In the genomic region with DNA sequence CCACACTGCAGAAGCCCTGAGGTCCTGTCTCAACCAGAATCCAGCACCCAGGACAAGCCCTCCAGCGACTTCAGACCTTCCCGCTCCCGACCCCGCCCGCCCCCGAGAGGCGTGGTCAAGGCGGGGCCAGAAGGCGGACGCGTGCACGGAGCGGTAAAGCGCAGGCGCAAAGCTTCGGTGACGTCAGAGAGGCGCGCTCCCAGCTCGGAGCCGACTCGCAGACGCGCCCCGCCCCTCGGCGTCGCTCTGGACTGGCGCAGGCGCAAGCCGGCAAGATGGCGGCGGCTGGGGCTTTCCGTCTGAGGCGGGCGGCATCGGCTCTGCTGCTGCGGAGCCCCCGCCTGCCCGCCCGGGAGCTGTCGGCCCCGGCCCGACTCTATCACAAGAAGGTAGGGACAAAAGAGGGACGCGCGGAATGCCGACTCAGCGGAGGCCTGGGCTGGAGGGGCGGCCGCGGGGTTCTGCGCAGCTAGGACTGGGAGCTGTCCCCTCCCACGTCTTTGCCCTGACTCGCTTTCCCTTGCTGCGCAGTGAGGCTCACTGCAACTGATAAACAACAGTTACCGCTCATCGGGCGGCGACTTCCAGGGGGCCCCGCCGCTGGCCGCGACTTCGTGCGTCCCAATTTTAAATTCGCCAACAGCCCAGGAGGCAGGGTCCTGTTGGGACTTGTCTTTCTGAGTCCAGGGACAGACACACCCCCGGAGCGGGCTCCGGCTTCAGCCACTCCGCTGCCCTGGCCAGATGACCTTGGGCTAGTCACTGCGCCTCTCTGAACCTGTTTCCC, we compare ENCODE assay signal across 1 cellular context.
TF ChIP-seq lines count a peak whose summit lies in the region.

A gene (plus strand): TSS at position 249 of the 787 bp plus-strand sequence. CDS start 27 bp downstream, at position 276.

TF ChIP-seq in GM12878, 131 proteins besides CTCF, POLR2A, EP300 and RAD21 (continued from another document):
- TF ChIP-seq BHLHE40 (IDR thresholded peaks at IDR 0.05; ENCODE audit: borderline replicate concordance in 1 of 2, low read depth in 2 of 2, low read length in 1 of 2) (peak; percentile 90 to 97), CHD2 (IDR thresholded peaks at IDR 0.05; ENCODE audit: borderline replicate concordance, low read depth, low read length) (no peak), SUZ12 (IDR thresholded peaks at IDR 0.05; ENCODE audit: unreplicated experiment) (no peak), HDGF (IDR thresholded peaks at IDR 0.05) (peak; percentile 56), JUNB (IDR thresholded peaks at IDR 0.05) (no peak), KAT2A (conservative IDR thresholded peaks at IDR 0.05; ENCODE audit: control insufficient read depth, low read depth, low read length) (no peak), SPI1 (IDR thresholded peaks at IDR 0.05; ENCODE audit: borderline replicate concordance, insufficient read depth, low read depth, low read length) (no peak), ATF7 (IDR thresholded peaks at IDR 0.05; ENCODE audit: low read depth) (peak; percentile 88), SREBF2 (IDR thresholded peaks at IDR 0.05; ENCODE audit: low read length) (no peak), SP1 (IDR thresholded peaks at IDR 0.05; ENCODE audit: low read depth, low read length) (peak; percentile 75), HCFC1 (IDR thresholded peaks at IDR 0.05; ENCODE audit: low read length) (peak; percentile 65), ZBED1 (IDR thresholded peaks at IDR 0.05; ENCODE audit: borderline replicate concordance) (no peak), LARP7 (IDR thresholded peaks at IDR 0.05) (peak; percentile 96), ESRRA (IDR thresholded peaks at IDR 0.05; ENCODE audit: low read length) (0 out of 2 replicates have a peak, but pooled peaks have one; percentile 27), IKZF2 (IDR thresholded peaks at IDR 0.05) (no peak), CHD4 (IDR thresholded peaks at IDR 0.05) (no peak), CREB1 (IDR thresholded peaks at IDR 0.05; ENCODE audit: low read depth) (no peak), POU2F2 (IDR thresholded peaks at IDR 0.05; ENCODE audit: borderline replicate concordance, low read depth, low read length) (peak; percentile 50; the same call in 1 of the 3 replicates)
- TF ChIP-seq, protein P1, sequence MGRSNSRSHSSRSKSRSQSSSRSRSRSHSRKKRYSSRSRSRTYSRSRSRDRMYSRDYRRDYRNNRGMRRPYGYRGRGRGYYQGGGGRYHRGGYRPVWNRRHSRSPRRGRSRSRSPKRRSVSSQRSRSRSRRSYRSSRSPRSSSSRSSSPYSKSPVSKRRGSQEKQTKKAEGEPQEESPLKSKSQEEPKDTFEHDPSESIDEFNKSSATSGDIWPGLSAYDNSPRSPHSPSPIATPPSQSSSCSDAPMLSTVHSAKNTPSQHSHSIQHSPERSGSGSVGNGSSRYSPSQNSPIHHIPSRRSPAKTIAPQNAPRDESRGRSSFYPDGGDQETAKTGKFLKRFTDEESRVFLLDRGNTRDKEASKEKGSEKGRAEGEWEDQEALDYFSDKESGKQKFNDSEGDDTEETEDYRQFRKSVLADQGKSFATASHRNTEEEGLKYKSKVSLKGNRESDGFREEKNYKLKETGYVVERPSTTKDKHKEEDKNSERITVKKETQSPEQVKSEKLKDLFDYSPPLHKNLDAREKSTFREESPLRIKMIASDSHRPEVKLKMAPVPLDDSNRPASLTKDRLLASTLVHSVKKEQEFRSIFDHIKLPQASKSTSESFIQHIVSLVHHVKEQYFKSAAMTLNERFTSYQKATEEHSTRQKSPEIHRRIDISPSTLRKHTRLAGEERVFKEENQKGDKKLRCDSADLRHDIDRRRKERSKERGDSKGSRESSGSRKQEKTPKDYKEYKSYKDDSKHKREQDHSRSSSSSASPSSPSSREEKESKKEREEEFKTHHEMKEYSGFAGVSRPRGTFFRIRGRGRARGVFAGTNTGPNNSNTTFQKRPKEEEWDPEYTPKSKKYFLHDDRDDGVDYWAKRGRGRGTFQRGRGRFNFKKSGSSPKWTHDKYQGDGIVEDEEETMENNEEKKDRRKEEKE (IDR thresholded peaks at IDR 0.05), result no peak
- TF ChIP-seq, protein P2, sequence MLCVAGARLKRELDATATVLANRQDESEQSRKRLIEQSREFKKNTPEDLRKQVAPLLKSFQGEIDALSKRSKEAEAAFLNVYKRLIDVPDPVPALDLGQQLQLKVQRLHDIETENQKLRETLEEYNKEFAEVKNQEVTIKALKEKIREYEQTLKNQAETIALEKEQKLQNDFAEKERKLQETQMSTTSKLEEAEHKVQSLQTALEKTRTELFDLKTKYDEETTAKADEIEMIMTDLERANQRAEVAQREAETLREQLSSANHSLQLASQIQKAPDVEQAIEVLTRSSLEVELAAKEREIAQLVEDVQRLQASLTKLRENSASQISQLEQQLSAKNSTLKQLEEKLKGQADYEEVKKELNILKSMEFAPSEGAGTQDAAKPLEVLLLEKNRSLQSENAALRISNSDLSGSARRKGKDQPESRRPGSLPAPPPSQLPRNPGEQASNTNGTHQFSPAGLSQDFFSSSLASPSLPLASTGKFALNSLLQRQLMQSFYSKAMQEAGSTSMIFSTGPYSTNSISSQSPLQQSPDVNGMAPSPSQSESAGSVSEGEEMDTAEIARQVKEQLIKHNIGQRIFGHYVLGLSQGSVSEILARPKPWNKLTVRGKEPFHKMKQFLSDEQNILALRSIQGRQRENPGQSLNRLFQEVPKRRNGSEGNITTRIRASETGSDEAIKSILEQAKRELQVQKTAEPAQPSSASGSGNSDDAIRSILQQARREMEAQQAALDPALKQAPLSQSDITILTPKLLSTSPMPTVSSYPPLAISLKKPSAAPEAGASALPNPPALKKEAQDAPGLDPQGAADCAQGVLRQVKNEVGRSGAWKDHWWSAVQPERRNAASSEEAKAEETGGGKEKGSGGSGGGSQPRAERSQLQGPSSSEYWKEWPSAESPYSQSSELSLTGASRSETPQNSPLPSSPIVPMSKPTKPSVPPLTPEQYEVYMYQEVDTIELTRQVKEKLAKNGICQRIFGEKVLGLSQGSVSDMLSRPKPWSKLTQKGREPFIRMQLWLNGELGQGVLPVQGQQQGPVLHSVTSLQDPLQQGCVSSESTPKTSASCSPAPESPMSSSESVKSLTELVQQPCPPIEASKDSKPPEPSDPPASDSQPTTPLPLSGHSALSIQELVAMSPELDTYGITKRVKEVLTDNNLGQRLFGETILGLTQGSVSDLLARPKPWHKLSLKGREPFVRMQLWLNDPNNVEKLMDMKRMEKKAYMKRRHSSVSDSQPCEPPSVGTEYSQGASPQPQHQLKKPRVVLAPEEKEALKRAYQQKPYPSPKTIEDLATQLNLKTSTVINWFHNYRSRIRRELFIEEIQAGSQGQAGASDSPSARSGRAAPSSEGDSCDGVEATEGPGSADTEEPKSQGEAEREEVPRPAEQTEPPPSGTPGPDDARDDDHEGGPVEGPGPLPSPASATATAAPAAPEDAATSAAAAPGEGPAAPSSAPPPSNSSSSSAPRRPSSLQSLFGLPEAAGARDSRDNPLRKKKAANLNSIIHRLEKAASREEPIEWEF (IDR thresholded peaks at IDR 0.05; ENCODE audit: insufficient replicate concordance, low read depth, low read length), result no peak
- TF ChIP-seq, protein P3, sequence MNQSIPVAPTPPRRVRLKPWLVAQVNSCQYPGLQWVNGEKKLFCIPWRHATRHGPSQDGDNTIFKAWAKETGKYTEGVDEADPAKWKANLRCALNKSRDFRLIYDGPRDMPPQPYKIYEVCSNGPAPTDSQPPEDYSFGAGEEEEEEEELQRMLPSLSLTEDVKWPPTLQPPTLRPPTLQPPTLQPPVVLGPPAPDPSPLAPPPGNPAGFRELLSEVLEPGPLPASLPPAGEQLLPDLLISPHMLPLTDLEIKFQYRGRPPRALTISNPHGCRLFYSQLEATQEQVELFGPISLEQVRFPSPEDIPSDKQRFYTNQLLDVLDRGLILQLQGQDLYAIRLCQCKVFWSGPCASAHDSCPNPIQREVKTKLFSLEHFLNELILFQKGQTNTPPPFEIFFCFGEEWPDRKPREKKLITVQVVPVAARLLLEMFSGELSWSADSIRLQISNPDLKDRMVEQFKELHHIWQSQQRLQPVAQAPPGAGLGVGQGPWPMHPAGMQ (IDR thresholded peaks at IDR 0.05; ENCODE audit: borderline replicate concordance), result no peak
- TF ChIP-seq, protein P4, sequence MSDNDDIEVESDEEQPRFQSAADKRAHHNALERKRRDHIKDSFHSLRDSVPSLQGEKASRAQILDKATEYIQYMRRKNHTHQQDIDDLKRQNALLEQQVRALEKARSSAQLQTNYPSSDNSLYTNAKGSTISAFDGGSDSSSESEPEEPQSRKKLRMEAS (IDR thresholded peaks at IDR 0.05; ENCODE audit: low read depth, low read length), result peak; percentile 61
- TF ChIP-seq, protein P5, sequence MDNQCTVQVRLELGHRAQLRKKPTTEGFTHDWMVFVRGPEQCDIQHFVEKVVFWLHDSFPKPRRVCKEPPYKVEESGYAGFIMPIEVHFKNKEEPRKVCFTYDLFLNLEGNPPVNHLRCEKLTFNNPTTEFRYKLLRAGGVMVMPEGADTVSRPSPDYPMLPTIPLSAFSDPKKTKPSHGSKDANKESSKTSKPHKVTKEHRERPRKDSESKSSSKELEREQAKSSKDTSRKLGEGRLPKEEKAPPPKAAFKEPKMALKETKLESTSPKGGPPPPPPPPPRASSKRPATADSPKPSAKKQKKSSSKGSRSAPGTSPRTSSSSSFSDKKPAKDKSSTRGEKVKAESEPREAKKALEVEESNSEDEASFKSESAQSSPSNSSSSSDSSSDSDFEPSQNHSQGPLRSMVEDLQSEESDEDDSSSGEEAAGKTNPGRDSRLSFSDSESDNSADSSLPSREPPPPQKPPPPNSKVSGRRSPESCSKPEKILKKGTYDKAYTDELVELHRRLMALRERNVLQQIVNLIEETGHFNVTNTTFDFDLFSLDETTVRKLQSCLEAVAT (IDR thresholded peaks at IDR 0.05), result no peak
TF ChIP-seq in GM12878: peak in this region for 37.
